In the genomic region with DNA sequence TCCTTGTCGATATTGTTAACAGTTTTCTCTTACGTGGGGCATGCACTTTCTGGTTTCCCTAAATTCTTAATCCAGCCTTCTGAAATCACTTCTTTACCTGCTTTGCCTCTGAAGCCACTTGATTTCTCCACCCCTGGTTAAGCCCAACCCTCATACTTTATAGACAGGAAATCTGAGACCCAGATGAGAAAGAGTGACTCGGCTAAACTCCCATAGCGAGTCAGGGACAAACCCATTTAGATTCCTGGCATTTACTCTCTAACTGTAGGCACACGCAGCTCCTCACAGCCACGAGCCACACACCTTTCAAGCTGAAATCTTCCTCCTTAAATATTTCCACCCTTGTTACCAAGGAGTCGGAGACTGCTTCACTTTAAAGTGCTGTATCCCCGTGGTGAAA, we compare ENCODE assay signal across 21 cellular contexts. TPM values are rescaled to one million over a fixed set of nuclear protein-coding genes. Genes with fewer than 3 reads are reported as not detected.
DNase-seq lines count a peak whose midpoint lies in the region; FAIRE-seq and TF ChIP-seq lines count a peak whose summit lies in the region.
"Had no signal": no experiment of that assay in that cellular context is flagged by ENCODE, and none has a peak within 500 bp of the region (broad histone marks: within the 10 kb centered on the region; RNA-seq: fewer than 3 reads in every experiment).

No MANE protein-coding gene starts in this region.

- peaks cover 17% of the 10 kb centered on the region for H3K27me3 Mint-ChIP-seq in activated T-cell treated with anti-CD3 and anti-CD28 coated beads, Interleukin-2, amount 50 U/mL, for 24 hours
- H3K27me3 Mint-ChIP-seq in osteocyte (ENCODE audit: unreplicated experiment): no peaks in the 10 kb centered on the region

- no peaks in the 10 kb centered on the region for H3K27me3 ChIP-seq in ascending aorta
- H3K27me3 ChIP-seq: right atrium auricular region had no signal

- TF ChIP-seq CTCF in RWPE1 (conservative IDR thresholded peaks at IDR 0.05; ENCODE audit: low read depth) (no peak), ascending aorta (IDR thresholded peaks at IDR 0.05) (no peak), osteocyte (IDR thresholded peaks at IDR 0.05) (no peak), GM10248 (IDR thresholded peaks at IDR 0.05; ENCODE audit: control extremely low read depth, extremely low read depth, low read depth, missing control alignments) (no peak)

- FAIRE-seq in H54 (lab: Jason Lieb, UNC): peak; percentile 6
- FAIRE-seq: GM19239, islet of Langerhans had no signal

- no peaks in the 10 kb centered on the region for H3K9me3 Mint-ChIP-seq in activated T-cell treated with anti-CD3 and anti-CD28 coated beads, Interleukin-2, amount 50 U/mL, for 24 hours
- H3K9me3 Mint-ChIP-seq in osteocyte (ENCODE audit: unreplicated experiment): no peaks in the 10 kb centered on the region

- in situ Hi-C loops in Caki2 (cut with HindIII; ENCODE audit: low pct_unique_long_range_greater_than_20kb, low sequenced_read_pairs): no loop called here

- H3K27ac Mint-ChIP-seq in activated T-cell treated with anti-CD3 and anti-CD28 coated beads, Interleukin-2, amount 50 U/mL, for 24 hours: no peak overlapping the region
- no peak overlapping the region for H3K27ac Mint-ChIP-seq in osteocyte (ENCODE audit: unreplicated experiment)

- POLR2A ChIA-PET in RWPE1 (lab: Yijun Ruan, JAX; ENCODE audit: low non-redundant PET) (no interaction called here), GM10248 (lab: Yijun Ruan, JAX) (no interaction called here)

- no peaks in the 10 kb centered on the region for H3K36me3 Mint-ChIP-seq in activated T-cell treated with anti-CD3 and anti-CD28 coated beads, Interleukin-2, amount 50 U/mL, for 24 hours (ENCODE audit: low read depth)
- H3K36me3 Mint-ChIP-seq in osteocyte (ENCODE audit: unreplicated experiment): peaks cover 8% of the 10 kb centered on the region

- H3K4me3 Mint-ChIP-seq in activated T-cell treated with anti-CD3 and anti-CD28 coated beads, Interleukin-2, amount 50 U/mL, for 24 hours: no peak overlapping the region
- no peak overlapping the region for H3K4me3 Mint-ChIP-seq in osteocyte (ENCODE audit: unreplicated experiment)

- no peaks in the 10 kb centered on the region for H3K4me1 ChIP-seq in ascending aorta
- H3K4me1 ChIP-seq: right atrium auricular region had no signal

- intact Hi-C loops in ascending aorta (cut with DNase I): no loop called here

- H3K27ac ChIP-seq in RWPE1 (no peak overlapping the region), ascending aorta (no peak overlapping the region)
- H3K27ac ChIP-seq: PC-9, right atrium auricular region, SK-N-MC had no signal

- CTCF ChIA-PET in RWPE1 (lab: Yijun Ruan, JAX) (no interaction called here), GM10248 (lab: Yijun Ruan, JAX) (interaction anchor here (1.2 to 1.3 kb wide), 2 partner anchors 11 to 14 kb away, joined by 5 read pairs; no protein-coding TSS in a partner anchor)

- no peaks in the 10 kb centered on the region for H3K9me3 ChIP-seq in ascending aorta
- H3K9me3 ChIP-seq: right atrium auricular region had no signal

- no peak for TF ChIP-seq POLR2A in H54 (IDR thresholded peaks at IDR 0.05; ENCODE audit: low read depth, low read length)

- DNase-seq in Caki2 (ENCODE audit: low read depth): peak; percentile 55
- DNase-seq in H54 (ENCODE audit: insufficient read length, low spot score): peak; percentile 6
- DNase-seq in RWPE1 (ENCODE audit: low spot score): peak; percentile 1
- DNase-seq in islet precursor cell: peak; percentile 61
- no peak for DNase-seq in ascending aorta (ENCODE audit: low spot score in 2 of 2)
- DNase-seq in activated T-cell treated with anti-CD3 and anti-CD28 coated beads, Interleukin-2, amount 50 U/mL, for 24 hours: no peak
- no peak for DNase-seq in osteocyte (ENCODE audit: extremely low spot score, unreplicated experiment)
- DNase-seq in GM10248 (ENCODE audit: extremely low spot score): no peak
- DNase-seq: activated CD4-positive, alpha-beta T cell treated with anti-CD3 and anti-CD28 coated beads for 1 hour; activated naive CD4-positive, alpha-beta T cell treated with Interleukin-2 at 50 U/mL for 16 hours; AML-193; Calu3; midbrain; NCI-H146; PC-9; stimulated activated CD4-positive, alpha-beta T cell treated with anti-CD3 and anti-CD28 coated beads, Interleukin-1b, Interleukin-23, amount 100 ng/mL, for 48 hours; T-helper 9 cell had no signal

- peaks cover 0 to 6% of the 10 kb centered on the region in 2 donors for H3K36me3 ChIP-seq in ascending aorta

- no peaks in the 10 kb centered on the region for H3K4me1 Mint-ChIP-seq in activated T-cell treated with anti-CD3 and anti-CD28 coated beads, Interleukin-2, amount 50 U/mL, for 24 hours (ENCODE audit: low read depth)
- no peaks in the 10 kb centered on the region for H3K4me1 Mint-ChIP-seq in osteocyte (ENCODE audit: unreplicated experiment)

- H3K4me3 ChIP-seq in ascending aorta: no peak overlapping the region
- H3K4me3 ChIP-seq: PC-9, right atrium auricular region, SK-N-MC had no signal

RNA-seq across cellular contexts. Expression of gene GRK3, which starts 50.0 kb away (rescaled TPM):
- 0.98 and 1.5 TPM in 2 replicates for total RNA-seq in Caki2 (2014; rRNA removed; shearing (Covaris generic); ENCODE audit: low replicate concordance)
- total RNA-seq in ascending aorta (74.9 TPM), osteocyte (1.1 and 1.6 TPM in 2 replicates)

Comparison
In these comparisons a context has a peak if more than half of its experiments do, and no peak if none do; other contexts are left out.
1. DNase-seq: peak in Caki2 (single experiment), H54 (single experiment), RWPE1 (single experiment) and islet precursor cell (single experiment); none in ascending aorta (0 of 2), activated T-cell treated with anti-CD3 and anti-CD28 coated beads, Interleukin-2, amount 50 U/mL, for 24 hours (single experiment), osteocyte (single experiment) and GM10248 (single experiment).
2. RNA of gene GRK3, which starts 50.0 kb away (total RNA-seq): 74.9 TPM in ascending aorta (single experiment); 1.1 to 1.6 TPM in osteocyte and 0.98 to 1.5 TPM in Caki2; every median in the first group is over 10 times any median in the second.